Comparison of ENCODE assay signal across 22 cellular contexts in genomic region chr10:98353105-98353504, GRCh38.
"Had no signal": no experiment of that assay in that cellular context is flagged by ENCODE, and none has a peak within 500 bp of the region (broad histone marks: within the 10 kb centered on the region; RNA-seq: fewer than 3 reads in every experiment).

No MANE protein-coding gene starts in this region.

- H3K4me3 ChIP-seq: adrenal gland, esophagus squamous epithelium, left ventricle myocardium inferior, pancreas, sigmoid colon, spleen, stomach, testis, upper lobe of left lung had no signal

- DNase-seq: activated CD4-positive, alpha-beta memory T cell treated with anti-CD3 and anti-CD28 coated beads for 36 hours; activated CD4-positive, alpha-beta T cell treated with anti-CD3 and anti-CD28 coated beads for 36 hours; activated CD8-positive, alpha-beta memory T cell treated with anti-CD3 and anti-CD28 coated beads, Interleukin-2, amount 10 ng/mL, durations not matched to agents 7 days and 5 days; activated T-cell treated with anti-CD3 and anti-CD28 coated beads, Interleukin-2, amount 50 U/mL, for 1 hour; adrenal gland; esophagus squamous epithelium; foreskin fibroblast; glutamatergic neuron; hypothalamus; left ventricle myocardium inferior; naive thymus-derived CD8-positive, alpha-beta T cell; pancreas; sigmoid colon; spleen; stimulated activated CD4-positive, alpha-beta T cell treated with anti-CD3 and anti-CD28 coated beads, Interleukin-1b, Interleukin-23, amount 100 ng/mL, for 48 hours; stomach; T1000; testis; upper lobe of left lung had no signal

- ATAC-seq: activated CD4-positive, alpha-beta T cell treated with anti-CD3 and anti-CD28 coated beads for 36 hours; activated CD8-positive, alpha-beta memory T cell treated with anti-CD3 and anti-CD28 coated beads, Interleukin-2, amount 10 ng/mL, durations not matched to agents 7 days and 5 days; naive thymus-derived CD8-positive, alpha-beta T cell; pancreas had no signal

- H3K9me3 Mint-ChIP-seq: activated naive CD4-positive, alpha-beta T cell treated with anti-CD3 and anti-CD28 coated beads, Interleukin-2, amount 50 U/mL, for 24 hours; activated T-helper 2 cell treated with anti-CD3 and anti-CD28 coated beads, Interferon-gamma antibody, Interleukin-2, Interleukin-4, amounts not matched to agents 10 μg/mL and 5 μg/mL and 100 μg/mL, durations not matched to agents 14 hours and 24 hours and 36 hours; memory B cell had no signal

- H3K4me3 Mint-ChIP-seq: activated CD4-positive, alpha-beta memory T cell treated with anti-CD3 and anti-CD28 coated beads for 36 hours; activated CD4-positive, alpha-beta T cell treated with anti-CD3 and anti-CD28 coated beads for 36 hours; activated CD8-positive, alpha-beta memory T cell treated with anti-CD3 and anti-CD28 coated beads, Interleukin-2, amount 10 ng/mL, durations not matched to agents 7 days and 5 days; activated naive CD4-positive, alpha-beta T cell treated with anti-CD3 and anti-CD28 coated beads, Interleukin-2, amount 50 U/mL, for 24 hours; memory B cell; naive thymus-derived CD8-positive, alpha-beta T cell had no signal

- H3K4me1 Mint-ChIP-seq: activated CD4-positive, alpha-beta T cell treated with anti-CD3 and anti-CD28 coated beads for 36 hours; activated naive CD4-positive, alpha-beta T cell treated with anti-CD3 and anti-CD28 coated beads, Interleukin-2, amount 50 U/mL, for 24 hours had no signal

- H3K27me3 ChIP-seq: adrenal gland, sigmoid colon, testis, upper lobe of left lung had no signal

- H3K27ac Mint-ChIP-seq: activated CD4-positive, alpha-beta memory T cell treated with anti-CD3 and anti-CD28 coated beads for 36 hours; activated CD4-positive, alpha-beta T cell treated with anti-CD3 and anti-CD28 coated beads for 36 hours; activated CD8-positive, alpha-beta memory T cell treated with anti-CD3 and anti-CD28 coated beads, Interleukin-2, amount 10 ng/mL, durations not matched to agents 7 days and 5 days; activated naive CD4-positive, alpha-beta T cell treated with anti-CD3 and anti-CD28 coated beads, Interleukin-2, amount 50 U/mL, for 24 hours; activated T-helper 2 cell treated with anti-CD3 and anti-CD28 coated beads, Interferon-gamma antibody, Interleukin-2, Interleukin-4, amounts not matched to agents 10 μg/mL and 5 μg/mL and 100 μg/mL, durations not matched to agents 14 hours and 24 hours and 36 hours; memory B cell; naive thymus-derived CD8-positive, alpha-beta T cell had no signal

- H3K36me3 Mint-ChIP-seq: activated CD4-positive, alpha-beta memory T cell treated with anti-CD3 and anti-CD28 coated beads for 36 hours; activated CD8-positive, alpha-beta memory T cell treated with anti-CD3 and anti-CD28 coated beads, Interleukin-2, amount 10 ng/mL, durations not matched to agents 7 days and 5 days; activated naive CD4-positive, alpha-beta T cell treated with anti-CD3 and anti-CD28 coated beads, Interleukin-2, amount 50 U/mL, for 24 hours; memory B cell had no signal

- H3K4me1 ChIP-seq: pancreas, testis had no signal

- H3K27ac ChIP-seq: adrenal gland, esophagus squamous epithelium, left ventricle myocardium inferior, pancreas, sigmoid colon, spleen, stomach, testis, upper lobe of left lung had no signal
